ENCODE assay signal across 2 cellular contexts in genomic region chr14:77037886-77038511, GRCh38.
TF ChIP-seq lines count a peak whose summit lies in the region.

No MANE protein-coding gene starts in this region.

TF ChIP-seq in liver, 16 proteins besides CTCF, POLR2A, EP300 and RAD21 (continued from another document):
- TF ChIP-seq REST (IDR thresholded peaks at IDR 0.05) = no peak
- no peak for TF ChIP-seq YY1 (IDR thresholded peaks at IDR 0.05)
- TF ChIP-seq, protein P1, sequence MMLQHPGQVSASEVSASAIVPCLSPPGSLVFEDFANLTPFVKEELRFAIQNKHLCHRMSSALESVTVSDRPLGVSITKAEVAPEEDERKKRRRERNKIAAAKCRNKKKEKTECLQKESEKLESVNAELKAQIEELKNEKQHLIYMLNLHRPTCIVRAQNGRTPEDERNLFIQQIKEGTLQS (IDR thresholded peaks at IDR 0.05) = no peak
- TF ChIP-seq NR2F2 (IDR thresholded peaks at IDR 0.05) = no peak
- no peak for TF ChIP-seq JUND (IDR thresholded peaks at IDR 0.05)
- TF ChIP-seq FOXA2 (IDR thresholded peaks at IDR 0.05) = no peak
- TF ChIP-seq RXRA (IDR thresholded peaks at IDR 0.05) = no peak
- no peak for TF ChIP-seq HNF4A (conservative IDR thresholded peaks at IDR 0.05)
- TF ChIP-seq EGR1 (IDR thresholded peaks at IDR 0.05; ENCODE audit: low read depth in 2 of 2) = no peak
- no peak for TF ChIP-seq ZBTB33 (IDR thresholded peaks at IDR 0.05)
- TF ChIP-seq SP1 (IDR thresholded peaks at IDR 0.05) = no peak
- TF ChIP-seq HNF4G (IDR thresholded peaks at IDR 0.05) = no peak

TF ChIP-seq in HepG2, 621 proteins besides CTCF, POLR2A, EP300 and RAD21 (continued from another document):
- no peak for TF ChIP-seq PHF21A (CRISPR knock-in tag; IDR thresholded peaks at IDR 0.05)
- TF ChIP-seq PATZ1 (CRISPR knock-in tag; IDR thresholded peaks at IDR 0.05) = no peak
- TF ChIP-seq, protein P2, sequence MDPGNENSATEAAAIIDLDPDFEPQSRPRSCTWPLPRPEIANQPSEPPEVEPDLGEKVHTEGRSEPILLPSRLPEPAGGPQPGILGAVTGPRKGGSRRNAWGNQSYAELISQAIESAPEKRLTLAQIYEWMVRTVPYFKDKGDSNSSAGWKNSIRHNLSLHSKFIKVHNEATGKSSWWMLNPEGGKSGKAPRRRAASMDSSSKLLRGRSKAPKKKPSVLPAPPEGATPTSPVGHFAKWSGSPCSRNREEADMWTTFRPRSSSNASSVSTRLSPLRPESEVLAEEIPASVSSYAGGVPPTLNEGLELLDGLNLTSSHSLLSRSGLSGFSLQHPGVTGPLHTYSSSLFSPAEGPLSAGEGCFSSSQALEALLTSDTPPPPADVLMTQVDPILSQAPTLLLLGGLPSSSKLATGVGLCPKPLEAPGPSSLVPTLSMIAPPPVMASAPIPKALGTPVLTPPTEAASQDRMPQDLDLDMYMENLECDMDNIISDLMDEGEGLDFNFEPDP (CRISPR knock-in tag; conservative IDR thresholded peaks at IDR 0.05) = no peak
- no peak for TF ChIP-seq ZNF232 (CRISPR knock-in tag; IDR thresholded peaks at IDR 0.05; ENCODE audit: borderline replicate concordance)
- no peak for TF ChIP-seq KAT2B (IDR thresholded peaks at IDR 0.05; ENCODE audit: borderline replicate concordance, low read depth, low read length)
- no peak for TF ChIP-seq ZFP37 (CRISPR knock-in tag; IDR thresholded peaks at IDR 0.05; ENCODE audit: borderline replicate concordance)
- TF ChIP-seq ZNF430 (CRISPR knock-in tag; IDR thresholded peaks at IDR 0.05) = no peak
- TF ChIP-seq, protein P3, sequence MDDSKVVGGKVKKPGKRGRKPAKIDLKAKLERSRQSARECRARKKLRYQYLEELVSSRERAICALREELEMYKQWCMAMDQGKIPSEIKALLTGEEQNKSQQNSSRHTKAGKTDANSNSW (CRISPR knock-in tag; IDR thresholded peaks at IDR 0.05; ENCODE audit: borderline replicate concordance) = no peak
- no peak for TF ChIP-seq ZMYM3 (CRISPR knock-in tag; IDR thresholded peaks at IDR 0.05)
- no peak for TF ChIP-seq FLYWCH1 (CRISPR knock-in tag; IDR thresholded peaks at IDR 0.05)
